ENCODE assay signal across 21 cellular contexts in genomic region chr7:87173456-87173855, GRCh38. TPM values are rescaled to one million over a fixed set of nuclear protein-coding genes. Genes with fewer than 3 reads are reported as not detected.
DNase-seq lines count a peak whose midpoint lies in the region; ATAC-seq and FAIRE-seq lines count a peak whose summit lies in the region.
"Had no signal": no experiment of that assay in that cellular context is flagged by ENCODE, and none has a peak within 500 bp of the region (broad histone marks: within the 10 kb centered on the region; RNA-seq: fewer than 3 reads in every experiment).

No MANE protein-coding gene starts in this region.

- H3K4me3 Mint-ChIP-seq in activated T-cell treated with anti-CD3 and anti-CD28 coated beads, Interleukin-2, amount 50 U/mL, for 24 hours = no peak overlapping the region
- no peak overlapping the region for H3K4me3 Mint-ChIP-seq in activated T-cell treated with anti-CD3 and anti-CD28 coated beads, Interleukin-2, amount 50 U/mL, for 72 hours
- H3K4me3 Mint-ChIP-seq in activated CD4-positive, alpha-beta memory T cell treated with anti-CD3 and anti-CD28 coated beads for 36 hours = no peak overlapping the region

- CTCF ChIA-PET in activated CD4-positive, alpha-beta memory T cell treated with anti-CD3 and anti-CD28 coated beads for 36 hours (lab: Charles Lee) = interaction anchor here (0.8 to 1.7 kb wide), 2 partner anchors 19 to 63 kb away, joined by 3 to 8 read pairs; no protein-coding TSS in a partner anchor

- H3K9me3 Mint-ChIP-seq in activated T-cell treated with anti-CD3 and anti-CD28 coated beads, Interleukin-2, amount 50 U/mL, for 24 hours = no peaks in the 10 kb centered on the region
- no peaks in the 10 kb centered on the region for H3K9me3 Mint-ChIP-seq in activated T-cell treated with anti-CD3 and anti-CD28 coated beads, Interleukin-2, amount 50 U/mL, for 72 hours
- H3K9me3 Mint-ChIP-seq in activated CD4-positive, alpha-beta memory T cell treated with anti-CD3 and anti-CD28 coated beads for 36 hours = no peaks in the 10 kb centered on the region

- peaks cover 98% of the 10 kb centered on the region for H3K36me3 Mint-ChIP-seq in activated T-cell treated with anti-CD3 and anti-CD28 coated beads, Interleukin-2, amount 50 U/mL, for 24 hours (ENCODE audit: low read depth)
- peaks cover 20 to 53% of the 10 kb centered on the region in 2 donors for H3K36me3 Mint-ChIP-seq in activated T-cell treated with anti-CD3 and anti-CD28 coated beads, Interleukin-2, amount 50 U/mL, for 72 hours (ENCODE audit: insufficient read depth in 2 of 2)
- H3K36me3 Mint-ChIP-seq in activated CD4-positive, alpha-beta memory T cell treated with anti-CD3 and anti-CD28 coated beads for 36 hours = peaks cover 57% of the 10 kb centered on the region

- intact Hi-C loops in activated CD4-positive, alpha-beta memory T cell treated with anti-CD3 and anti-CD28 coated beads for 36 hours (cut with micrococcal nuclease) = no loop called here

- H3K27ac Mint-ChIP-seq in activated T-cell treated with anti-CD3 and anti-CD28 coated beads, Interleukin-2, amount 50 U/mL, for 24 hours = peak overlapping the region; percentile 1
- no peak overlapping the region for H3K27ac Mint-ChIP-seq in activated T-cell treated with anti-CD3 and anti-CD28 coated beads, Interleukin-2, amount 50 U/mL, for 72 hours
- no peak overlapping the region for H3K27ac Mint-ChIP-seq in activated CD4-positive, alpha-beta memory T cell treated with anti-CD3 and anti-CD28 coated beads for 36 hours

- peaks cover 33% of the 10 kb centered on the region for H3K4me1 Mint-ChIP-seq in activated T-cell treated with anti-CD3 and anti-CD28 coated beads, Interleukin-2, amount 50 U/mL, for 24 hours (ENCODE audit: low read depth)
- H3K4me1 Mint-ChIP-seq in activated T-cell treated with anti-CD3 and anti-CD28 coated beads, Interleukin-2, amount 50 U/mL, for 72 hours (ENCODE audit: low read depth) = peaks cover 4% of the 10 kb centered on the region
- H3K4me1 Mint-ChIP-seq in activated CD4-positive, alpha-beta memory T cell treated with anti-CD3 and anti-CD28 coated beads for 36 hours (ENCODE audit: low read depth) = peaks cover 19% of the 10 kb centered on the region

- POLR2A ChIA-PET in activated CD4-positive, alpha-beta memory T cell treated with anti-CD3 and anti-CD28 coated beads for 36 hours (lab: Charles Lee) = interaction anchor here (1.4 kb wide), 1 partner anchor 19 kb away, joined by 3 read pairs; no protein-coding TSS in a partner anchor

- FAIRE-seq in islet of Langerhans (lab: Jason Lieb, UNC) = peak; percentile 24
- FAIRE-seq: GM12892 had no signal

- DNase-seq in activated T-cell treated with anti-CD3 and anti-CD28 coated beads, Interleukin-2, amount 50 U/mL, for 24 hours = no peak
- DNase-seq in activated T-cell treated with anti-CD3 and anti-CD28 coated beads, Interleukin-2, amount 50 U/mL, for 72 hours = no peak
- DNase-seq in amniotic epithelial cell (ENCODE audit: low read depth) (peak; percentile 67), NCI-H128 (lab: John Stamatoyannopoulos, UW; ENCODE audit: unreplicated experiment) (no peak), NCI-H446 (lab: John Stamatoyannopoulos, UW) (no peak)
- no peak for DNase-seq in activated CD4-positive, alpha-beta memory T cell treated with anti-CD3 and anti-CD28 coated beads for 36 hours
- DNase-seq: 8988T, COR-L47, DMS153, GOT3, KBM-7, MV-4-11, NCI-H1417 treated with DMSO at 0.1 percent for 48 hours, NCI-H1930, NCI-H2171, NCI-H446 treated with DMSO at 0.1 percent for 48 hours, RPMI8226, SIG-M5 had no signal

- no peak for ATAC-seq in activated T-cell treated with anti-CD3 and anti-CD28 coated beads, Interleukin-2, amount 50 U/mL, for 72 hours (replicated peaks in 1 of 2)
- no peak for ATAC-seq in GM21515 (IDR thresholded peaks at IDR 0.05; ENCODE audit: unreplicated experiment)

- H3K27me3 Mint-ChIP-seq in activated T-cell treated with anti-CD3 and anti-CD28 coated beads, Interleukin-2, amount 50 U/mL, for 24 hours = no peaks in the 10 kb centered on the region
- H3K27me3 Mint-ChIP-seq in activated T-cell treated with anti-CD3 and anti-CD28 coated beads, Interleukin-2, amount 50 U/mL, for 72 hours (ENCODE audit: low read depth) = no peaks in the 10 kb centered on the region
- H3K27me3 Mint-ChIP-seq in activated CD4-positive, alpha-beta memory T cell treated with anti-CD3 and anti-CD28 coated beads for 36 hours = no peaks in the 10 kb centered on the region

RNA-seq across cellular contexts. Expression of gene DMTF1, which starts 21.2 kb away (rescaled TPM):
- 100 to 1,000 TPM in 1 of 2 donors, 10 to 100 TPM in 1; 90.0 to 103 TPM for total RNA-seq in activated T-cell treated with anti-CD3 and anti-CD28 coated beads, Interleukin-2, amount 50 U/mL, for 72 hours
- 10 to 100 TPM; 62.7 to 71.1 TPM for total RNA-seq in activated CD4-positive, alpha-beta memory T cell treated with anti-CD3 and anti-CD28 coated beads for 36 hours

RNA-seq across cellular contexts. Expression of gene TMEM243, which starts 46.1 kb away (rescaled TPM):
- total RNA-seq in activated T-cell treated with anti-CD3 and anti-CD28 coated beads, Interleukin-2, amount 50 U/mL, for 72 hours = 10 to 100 TPM; 58.6 to 65.6 TPM
- total RNA-seq in activated CD4-positive, alpha-beta memory T cell treated with anti-CD3 and anti-CD28 coated beads for 36 hours = 10 to 100 TPM; 44.7 to 47.8 TPM
